In the genomic region with DNA sequence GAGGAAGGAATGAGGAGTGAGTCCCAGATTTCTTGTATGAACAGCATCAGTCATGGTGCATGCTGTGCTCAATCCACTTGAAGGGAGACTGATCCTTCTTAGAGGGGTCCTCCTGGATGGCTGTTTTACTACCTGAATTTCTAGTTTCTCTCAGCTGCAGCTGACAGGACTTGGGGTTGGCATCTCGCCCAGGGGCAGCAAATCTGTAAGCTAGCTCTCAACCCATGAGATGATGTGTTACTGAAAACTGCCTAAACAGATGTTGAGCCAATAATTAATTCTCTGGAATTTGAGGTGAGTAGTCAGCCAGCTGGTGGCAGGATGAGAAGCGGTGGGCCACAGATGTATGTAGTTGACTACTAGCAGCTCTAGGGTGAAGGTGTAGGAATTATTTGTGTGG, we compare ENCODE assay signal across 16 cellular contexts. TPM values are rescaled to one million over a fixed set of nuclear protein-coding genes. Genes with fewer than 3 reads are reported as not detected.
DNase-seq lines count a peak whose midpoint lies in the region.
"Had no signal": no experiment of that assay in that cellular context is flagged by ENCODE, and none has a peak within 500 bp of the region (broad histone marks: within the 10 kb centered on the region; RNA-seq: fewer than 3 reads in every experiment).

No MANE protein-coding gene starts in this region.

- DNase-seq in ACHN (peak; percentile 17), HCEC 1CT (peak; percentile 47), NCI-H69 (lab: John Stamatoyannopoulos, UW) (peak; percentile 72), iris pigment epithelial cell (ENCODE audit: low read depth) (peak; percentile 55), SKM-1 (lab: John Stamatoyannopoulos, UW; ENCODE audit: unreplicated experiment) (no peak), SK-N-DZ (ENCODE audit: low spot score) (no peak)
- DNase-seq in activated CD4-positive, alpha-beta T cell treated with anti-CD3 and anti-CD28 coated beads, Interleukin-2, amount 50 U/mL, for 48 hours: no peak
- no peak for DNase-seq in stimulated activated CD4-positive, alpha-beta T cell treated with anti-CD3 and anti-CD28 coated beads, Interleukin-15, amount 100 ng/mL, for 24 hours
- DNase-seq: activated CD8-positive, alpha-beta memory T cell treated with anti-CD3 and anti-CD28 coated beads, Interleukin-2, amount 10 ng/mL, durations not matched to agents 7 days and 5 days; activated gamma-delta T cell treated with Interleukin-2 at 50 U/mL for 16 hours; left cardiac atrium; mucosa of descending colon; NCI-H1436 treated with DMSO at 0.1 percent for 48 hours; NK-92 treated with Interleukin-12 subunit alpha and Interleukin-12 subunit beta, amount 100 ng/mL, for 24 hours; ovary; stimulated activated naive CD8-positive, alpha-beta T cell treated with anti-CD3 and anti-CD28 coated beads, Interleukin-15, Interleukin-2, amounts not matched to agents 100 U/mL and 50 U/mL, for 24 hours had no signal

- in situ Hi-C loops in ACHN (cut with HindIII; ENCODE audit: low pct_ligation_motif_present, low pct_unique_long_range_greater_than_20kb, low sequenced_read_pairs): no loop called here

RNA-seq across cellular contexts. Expression of a gene that starts 19.6 kb away (rescaled TPM):
- 21.6 and 23.2 TPM in 2 replicates for polyA plus RNA-seq in SK-N-DZ (2014; cell fraction: cytosol; rRNA removed)
- 8.3 and 13.4 TPM in 2 replicates for polyA plus RNA-seq in SK-N-DZ (2014; cell fraction: nucleus; rRNA removed)

Comparison
In these comparisons a context has a peak if more than half of its experiments do, and no peak if none do; other contexts are left out.
1. DNase-seq: peak in ACHN (single experiment), HCEC 1CT (single experiment), NCI-H69 (single experiment) and iris pigment epithelial cell (single experiment); none in activated CD4-positive, alpha-beta T cell treated with anti-CD3 and anti-CD28 coated beads, Interleukin-2, amount 50 U/mL, for 48 hours (0 of 2), SKM-1 (single experiment), SK-N-DZ (single experiment) and stimulated activated CD4-positive, alpha-beta T cell treated with anti-CD3 and anti-CD28 coated beads, Interleukin-15, amount 100 ng/mL, for 24 hours (single experiment).